Comparison of ENCODE assay signal across 8 cellular contexts in the genomic region with DNA sequence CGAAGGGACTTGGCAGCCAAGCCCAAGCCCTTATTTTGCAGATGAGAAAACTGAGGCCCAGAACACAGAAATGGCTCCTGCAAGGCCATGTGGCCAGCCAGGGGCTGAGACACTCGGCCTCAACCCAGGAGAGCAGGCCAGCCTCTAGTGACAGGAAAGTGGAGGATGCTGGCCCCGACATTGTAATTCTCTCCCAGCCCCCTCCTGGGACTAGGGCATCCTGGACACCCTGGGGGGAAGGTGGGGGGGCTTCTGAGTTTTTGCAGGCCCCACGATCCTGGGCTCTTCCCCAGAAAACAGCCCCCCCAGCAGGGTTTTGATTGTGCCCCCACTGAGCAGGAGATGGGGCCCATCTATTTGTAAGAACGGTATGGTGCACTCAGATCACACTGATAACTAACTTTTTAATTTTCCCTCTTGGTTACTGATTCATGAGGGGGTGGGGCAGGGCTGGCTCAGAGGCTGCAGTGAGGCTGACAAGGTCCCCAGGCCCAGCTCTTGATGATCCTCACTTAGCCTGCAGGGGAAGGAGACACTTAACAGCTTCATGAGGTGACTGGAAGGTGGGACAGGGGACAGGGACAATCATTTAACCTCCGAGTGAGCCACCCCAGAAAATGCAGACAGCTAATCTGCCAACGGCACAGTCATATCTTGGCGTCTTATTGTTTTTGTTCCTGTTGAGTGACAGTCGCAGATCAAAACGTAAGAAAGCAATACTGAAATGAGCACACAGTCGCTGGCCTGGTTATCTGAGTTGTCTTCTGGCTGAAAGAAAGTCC. TPM values are rescaled to one million over a fixed set of nuclear protein-coding genes. Genes with fewer than 3 reads are reported as not detected.
DNase-seq lines count a peak whose midpoint lies in the region; ATAC-seq, FAIRE-seq and TF ChIP-seq lines count a peak whose summit lies in the region.

No MANE protein-coding gene starts in this region.

- H3K36me3 Mint-ChIP-seq in natural killer cell treated with Interleukin-12 subunit alpha and Interleukin-12 subunit beta and Interleukin-15 and Interleukin-18, amount 100 ng/mL, for 72 hours, result peaks cover 4% of the 10 kb centered on the region

- H3K4me1 Mint-ChIP-seq in natural killer cell treated with Interleukin-12 subunit alpha and Interleukin-12 subunit beta and Interleukin-15 and Interleukin-18, amount 100 ng/mL, for 72 hours (ENCODE audit: low read depth in 2 of 2), result peaks cover 90 to 97% of the 10 kb centered on the region in 2 donors

- DNase-seq in GM12891 (ENCODE audit: insufficient read length, low spot score) (no peak), NCI-H1436 treated with DMSO at 0.1 percent for 48 hours (lab: John Stamatoyannopoulos, UW) (no peak), NAMALWA (ENCODE audit: low spot score) (no peak), NCI-H1092 (lab: John Stamatoyannopoulos, UW) (no peak), NCI-H1694 (lab: John Stamatoyannopoulos, UW) (no peak)
- DNase-seq in natural killer cell treated with Interleukin-12 subunit alpha and Interleukin-12 subunit beta and Interleukin-15 and Interleukin-18, amount 100 ng/mL, for 72 hours (ENCODE audit: low spot score), result no peak

- H3K27me3 Mint-ChIP-seq in natural killer cell treated with Interleukin-12 subunit alpha and Interleukin-12 subunit beta and Interleukin-15 and Interleukin-18, amount 100 ng/mL, for 72 hours, result no peaks in the 10 kb centered on the region

- peak overlapping the region; percentile 29 for H3K27ac ChIP-seq in adipose tissue (ENCODE audit: low read depth, low read length)

- H3K27ac Mint-ChIP-seq in natural killer cell treated with Interleukin-12 subunit alpha and Interleukin-12 subunit beta and Interleukin-15 and Interleukin-18, amount 100 ng/mL, for 72 hours, result peak overlapping the region; percentile 93 to 96

- peak; percentile 82 for FAIRE-seq in GM12891 (lab: Jason Lieb, UNC)

- no peak for TF ChIP-seq POLR2A in GM12891 (IDR thresholded peaks at IDR 0.05; ENCODE audit: low read depth, low read length)

- H3K4me3 Mint-ChIP-seq in natural killer cell treated with Interleukin-12 subunit alpha and Interleukin-12 subunit beta and Interleukin-15 and Interleukin-18, amount 100 ng/mL, for 72 hours, result peak overlapping the region; percentile 80

- peak; percentile 27 for ATAC-seq in HG03442 (IDR thresholded peaks at IDR 0.05; ENCODE audit: unreplicated experiment)
- ATAC-seq in natural killer cell treated with Interleukin-12 subunit alpha and Interleukin-12 subunit beta and Interleukin-15 and Interleukin-18, amount 100 ng/mL, for 72 hours, result peak in 1 of 2 donors; percentile 71

- no peaks in the 10 kb centered on the region for H3K9me3 Mint-ChIP-seq in natural killer cell treated with Interleukin-12 subunit alpha and Interleukin-12 subunit beta and Interleukin-15 and Interleukin-18, amount 100 ng/mL, for 72 hours

- WGBS in adipose tissue, 3 donors, result 48 to 59% (median 49%) methylated on average over 11 of the region's 11 CpGs

TF ChIP-seq in GM12891, 5 proteins besides CTCF, POLR2A, EP300 and RAD21:
- TF ChIP-seq TAF1 (IDR thresholded peaks at IDR 0.05; ENCODE audit: low read depth, low read length) (no peak), POLR2AphosphoS5 (IDR thresholded peaks at IDR 0.05; ENCODE audit: low read depth, low read length) (no peak), POU2F2 (IDR thresholded peaks at IDR 0.05; ENCODE audit: low read depth, low read length) (no peak), PAX5 (IDR thresholded peaks at IDR 0.05; ENCODE audit: insufficient read depth, low read length, severe bottlenecking) (no peak), SPI1 (IDR thresholded peaks at IDR 0.05; ENCODE audit: low read depth, low read length) (no peak)

RNA-seq across cellular contexts. Expression of a gene that starts 18.9 kb away (rescaled TPM):
- polyA plus RNA-seq in GM12891 (2012; ENCODE audit: low read depth, missing spikeins), result 4.7 TPM
- polyA plus RNA-seq in adipose tissue, result 10 to 100 TPM in 2 of 3 donors, 1 to 10 TPM in 1; 6.8 to 53.8 (median 18.1) TPM
- 10 to 100 TPM; 49.1 to 85.8 TPM for total RNA-seq in natural killer cell treated with Interleukin-12 subunit alpha and Interleukin-12 subunit beta and Interleukin-15 and Interleukin-18, amount 100 ng/mL, for 72 hours
